ENCODE assay signal across 11 cellular contexts in the genomic region with DNA sequence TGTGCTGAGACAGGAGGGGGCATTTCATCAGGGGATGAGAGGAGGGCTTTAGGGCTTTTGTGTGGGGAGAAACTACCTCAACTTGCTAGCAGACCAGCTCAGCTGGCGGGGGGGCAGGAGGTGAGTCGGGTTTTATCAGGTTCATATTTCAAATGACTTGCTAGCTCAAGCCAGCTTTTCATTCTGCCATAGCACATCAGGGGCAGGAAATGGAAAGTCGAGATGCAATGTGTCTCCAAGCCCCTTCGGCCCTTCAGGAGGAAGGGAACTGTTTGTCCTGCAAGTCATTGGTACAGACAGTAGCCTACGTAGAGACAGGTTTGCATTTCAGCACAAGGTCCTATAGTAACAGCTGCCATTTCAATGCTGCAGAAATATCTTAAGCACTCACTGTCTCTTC.
DNase-seq lines count a peak whose midpoint lies in the region; ATAC-seq and TF ChIP-seq lines count a peak whose summit lies in the region.
"Had no signal": no experiment of that assay in that cellular context is flagged by ENCODE, and none has a peak within 500 bp of the region (broad histone marks: within the 10 kb centered on the region; RNA-seq: fewer than 3 reads in every experiment).

No MANE protein-coding gene starts in this region.

- no peak for ATAC-seq in activated CD4-positive, alpha-beta T cell treated with anti-CD3 and anti-CD28 coated beads for 36 hours

- H3K4me3 ChIP-seq in colonic mucosa, result no peak overlapping the region
- H3K4me3 ChIP-seq in parathyroid adenoma (ENCODE audit: low read depth, low read length), result no peak overlapping the region

- peak overlapping the region; percentile 18 for H2AFZ ChIP-seq in parathyroid adenoma

- H3K4me3 Mint-ChIP-seq in activated CD4-positive, alpha-beta T cell treated with anti-CD3 and anti-CD28 coated beads for 36 hours, result no peak overlapping the region
- H3K4me3 Mint-ChIP-seq in HFFc6, result no peak overlapping the region
- H3K4me3 Mint-ChIP-seq: neural crest cell had no signal

- TF ChIP-seq CTCF in colonic mucosa (IDR thresholded peaks at IDR 0.05), result no peak
- TF ChIP-seq CTCF in parathyroid adenoma (IDR thresholded peaks at IDR 0.05), result no peak
- TF ChIP-seq CTCF in HFFc6 (IDR thresholded peaks at IDR 0.05), result no peak

- no peaks in the 10 kb centered on the region for H3K27me3 Mint-ChIP-seq in activated CD4-positive, alpha-beta T cell treated with anti-CD3 and anti-CD28 coated beads for 36 hours
- H3K27me3 Mint-ChIP-seq in HFFc6 (ENCODE audit: insufficient read depth), result no peaks in the 10 kb centered on the region; the same call in none of the 2 replicates

- CTCF ChIA-PET in activated CD4-positive, alpha-beta T cell treated with anti-CD3 and anti-CD28 coated beads for 36 hours (lab: Charles Lee), result interaction anchor here (1.0 to 2.0 kb wide), 4 partner anchors 20 to 706 kb away, joined by 3 to 7 read pairs (median 3); no protein-coding TSS in a partner anchor

- POLR2A ChIA-PET in activated CD4-positive, alpha-beta T cell treated with anti-CD3 and anti-CD28 coated beads for 36 hours (lab: Charles Lee), result no interaction called here

- DNase-seq in activated CD4-positive, alpha-beta T cell treated with anti-CD3 and anti-CD28 coated beads for 36 hours, result peak; percentile 32
- no peak for DNase-seq in activated CD4-positive, alpha-beta T cell treated with anti-CD3 and anti-CD28 coated beads, Interleukin-2, amount 50 U/mL, for 1 hour
- peak; percentile 10 for DNase-seq in GDM1 (lab: John Stamatoyannopoulos, UW)
- DNase-seq in colonic mucosa, result no peak
- DNase-seq in HFFc6, result no peak
- DNase-seq in stimulated activated naive CD4-positive, alpha-beta T cell treated with Interleukin-2 at 50 U/mL for 16 hours (lab: John Stamatoyannopoulos, UW), result no peak
- no peak for DNase-seq in A172 (ENCODE audit: low spot score)
- DNase-seq: kidney, SHP77 treated with DMSO at 0.1 percent for 48 hours had no signal

- H3K9me3 ChIP-seq in colonic mucosa, result no peaks in the 10 kb centered on the region
- no peaks in the 10 kb centered on the region for H3K9me3 ChIP-seq in parathyroid adenoma (ENCODE audit: control insufficient read depth, low read length)

- H3K27ac ChIP-seq in colonic mucosa (peak overlapping the region; percentile 91), parathyroid adenoma (no peak overlapping the region)

- no peaks in the 10 kb centered on the region for H3K79me2 ChIP-seq in parathyroid adenoma

- H3K4me2 ChIP-seq in parathyroid adenoma (ENCODE audit: low read length), result no peak overlapping the region

- H3K4me1 Mint-ChIP-seq in activated CD4-positive, alpha-beta T cell treated with anti-CD3 and anti-CD28 coated beads for 36 hours, result peaks cover 38% of the 10 kb centered on the region
- H3K4me1 Mint-ChIP-seq in HFFc6 (ENCODE audit: low read depth), result peaks cover 86% of the 10 kb centered on the region

- no peaks in the 10 kb centered on the region for H3K9me3 Mint-ChIP-seq in activated CD4-positive, alpha-beta T cell treated with anti-CD3 and anti-CD28 coated beads for 36 hours (ENCODE audit: low read depth)
- H3K9me3 Mint-ChIP-seq in HFFc6, result no peaks in the 10 kb centered on the region

- intact Hi-C loops in activated CD4-positive, alpha-beta T cell treated with anti-CD3 and anti-CD28 coated beads for 36 hours (cut with DNase I, micrococcal nuclease), result no loop called here
- intact Hi-C loops in colonic mucosa (cut with DNase I), result no loop called here

- H3K27me3 ChIP-seq in colonic mucosa, result no peaks in the 10 kb centered on the region
- no peaks in the 10 kb centered on the region for H3K27me3 ChIP-seq in parathyroid adenoma (ENCODE audit: control insufficient read depth, insufficient read depth, low read length)

- no peaks in the 10 kb centered on the region for H3K36me3 Mint-ChIP-seq in activated CD4-positive, alpha-beta T cell treated with anti-CD3 and anti-CD28 coated beads for 36 hours (ENCODE audit: low read depth)
- no peaks in the 10 kb centered on the region for H3K36me3 Mint-ChIP-seq in HFFc6 (ENCODE audit: low read depth)

- H3K36me3 ChIP-seq in colonic mucosa, result no peaks in the 10 kb centered on the region
- H3K36me3 ChIP-seq in parathyroid adenoma (ENCODE audit: control insufficient read depth, insufficient read depth, low read length), result no peaks in the 10 kb centered on the region

- H3K4me1 ChIP-seq in colonic mucosa, result peaks cover 23% of the 10 kb centered on the region
- H3K4me1 ChIP-seq in parathyroid adenoma, result no peaks in the 10 kb centered on the region

- no peak overlapping the region for H3K27ac Mint-ChIP-seq in activated CD4-positive, alpha-beta T cell treated with anti-CD3 and anti-CD28 coated beads for 36 hours
- no peak overlapping the region for H3K27ac Mint-ChIP-seq in HFFc6

- H3K9ac ChIP-seq in colonic mucosa (ENCODE audit: low read depth in 2 of 2, low read length in 2 of 2), result peak overlapping the region in 1 of 2 donors; percentile 77
- no peak overlapping the region for H3K9ac ChIP-seq in parathyroid adenoma

Comparison
In these comparisons a context has a peak if more than half of its experiments do, and no peak if none do; other contexts are left out.
1. DNase-seq: peak in activated CD4-positive, alpha-beta T cell treated with anti-CD3 and anti-CD28 coated beads for 36 hours (single experiment) and GDM1 (single experiment); none in activated CD4-positive, alpha-beta T cell treated with anti-CD3 and anti-CD28 coated beads, Interleukin-2, amount 50 U/mL, for 1 hour (single experiment), colonic mucosa (single experiment), HFFc6 (single experiment), stimulated activated naive CD4-positive, alpha-beta T cell treated with Interleukin-2 at 50 U/mL for 16 hours (single experiment) and A172 (single experiment).